In genomic region chr13:28716511-28716910, GRCh38 we compare ENCODE assay signal across 9 cellular contexts. TPM values are rescaled to one million over a fixed set of nuclear protein-coding genes. Genes with fewer than 3 reads are reported as not detected.
DNase-seq lines count a peak whose midpoint lies in the region; ATAC-seq, FAIRE-seq and TF ChIP-seq lines count a peak whose summit lies in the region.
"Had no signal": no experiment of that assay in that cellular context is flagged by ENCODE, and none has a peak within 500 bp of the region (broad histone marks: within the 10 kb centered on the region; RNA-seq: fewer than 3 reads in every experiment).

No MANE protein-coding gene starts in this region.

- ATAC-seq in GM21737 (IDR thresholded peaks at IDR 0.05; ENCODE audit: unreplicated experiment) (no peak), GM19023 (IDR thresholded peaks at IDR 0.05; ENCODE audit: unreplicated experiment) (no peak)

- peak; percentile 78 for DNase-seq in GM04504 (ENCODE audit: low read depth)
- peak; percentile 58 to 76 for DNase-seq in SW 1271 (lab: John Stamatoyannopoulos, UW)
- peak; percentile 49 for DNase-seq in glomerular visceral epithelial cell (ENCODE audit: extremely low spot score)
- DNase-seq in sigmoid colon: peak; percentile 85
- DNase-seq in D721Med (ENCODE audit: insufficient read length, low spot score): no peak
- DNase-seq in effector CD8-positive, alpha-beta T cell (lab: John Stamatoyannopoulos, UW): no peak
- DNase-seq: cortex of kidney had no signal

- TF ChIP-seq POLR2A in sigmoid colon (IDR thresholded peaks at IDR 0.05): no peak

- no peaks in the 10 kb centered on the region for H3K9me3 ChIP-seq in sigmoid colon

- no peaks in the 10 kb centered on the region for H3K36me3 ChIP-seq in sigmoid colon

- no peak for TF ChIP-seq EP300 in sigmoid colon (IDR thresholded peaks at IDR 0.05)

- TF ChIP-seq CTCF in sigmoid colon (IDR thresholded peaks at IDR 0.05): no peak
- TF ChIP-seq CTCF in D721Med (IDR thresholded peaks at IDR 0.05; ENCODE audit: insufficient read depth, missing control alignments): no peak

- H3K27ac ChIP-seq in sigmoid colon: peak overlapping the region; percentile 22 to 94 (median 66)

- no peaks in the 10 kb centered on the region for H3K27me3 ChIP-seq in sigmoid colon

- 8 to 47% methylated on average over 8 of the region's 8 CpGs for WGBS in sigmoid colon, 2 donors

- H3K4me1 ChIP-seq in sigmoid colon: peaks cover 0 to 21% (median 16%) of the 10 kb centered on the region in 4 donors

- intact Hi-C loops in sigmoid colon (cut with DNase I): loop anchor here (5.0 kb wide), 2 partner anchors 574 to 1464 kb away; partner anchors contain the start of gene RPL21

- no peak for FAIRE-seq in D721Med (lab: Jason Lieb, UNC)

- no peak overlapping the region for H3K4me3 ChIP-seq in sigmoid colon

RNA-seq across cellular contexts. Expression of gene SLC46A3, which starts 2.3 kb away (rescaled TPM):
- 10 to 100 TPM; 14.1 to 18.2 (median 15.1) TPM for total RNA-seq in sigmoid colon
- 10 to 100 TPM in 1 of 3 donors, 1 to 10 TPM in 2; 6.7 to 25.6 (median 9.6) TPM for polyA plus RNA-seq in sigmoid colon

RNA-seq across cellular contexts. Expression of gene POMP, which starts 57.6 kb away (rescaled TPM):
- total RNA-seq in sigmoid colon: 10 to 100 TPM; 38.6 to 96.4 (median 66.7) TPM
- polyA plus RNA-seq in sigmoid colon: 100 to 1,000 TPM; 101 to 163 (median 135) TPM

Comparison
In these comparisons a context has a peak if more than half of its experiments do, and no peak if none do; other contexts are left out.
1. DNase-seq: peak in GM04504 (single experiment), SW 1271 (2 of 2), glomerular visceral epithelial cell (single experiment) and sigmoid colon (single experiment); none in D721Med (single experiment) and effector CD8-positive, alpha-beta T cell (single experiment).